ENCODE assay signal across 23 cellular contexts in genomic region chr16:56842133-56842532, GRCh38. TPM values are rescaled to one million over a fixed set of nuclear protein-coding genes. Genes with fewer than 3 reads are reported as not detected.
"Had no signal": no experiment of that assay in that cellular context is flagged by ENCODE, and none has a peak within 500 bp of the region (broad histone marks: within the 10 kb centered on the region; RNA-seq: fewer than 3 reads in every experiment).

No MANE protein-coding gene starts in this region.

- H3K9me2 ChIP-seq: SK-N-SH had no signal

- H3K27me3 ChIP-seq: MG63 had no signal

- H3K9me3 ChIP-seq: MG63, SK-N-SH had no signal

- H3K27ac ChIP-seq: RWPE1 had no signal

- DNase-seq: IMR-90, Karpas-422, KG1, MG63, NCI-H1092 treated with DMSO at 0.1 percent for 48 hours, NCI-H1436, NCI-H187, NCI-H2029, NCI-H2081 treated with DMSO at 0.1 percent for 48 hours, NCI-H2171, NCI-H226, NCI-H446, NCI-H510A, NCI-H524 treated with DMSO at 0.1 percent for 48 hours, NCI-H69, NCI-H774, PC-3, SHP77, SK-N-SH had no signal

- H3K4me2 ChIP-seq: SK-N-SH had no signal

- H3K9ac ChIP-seq: SK-N-SH had no signal

- ATAC-seq: Panc1, PC-3 had no signal

- H3K4me3 ChIP-seq: MG63 had no signal

RNA-seq across cellular contexts. Expression of gene SLC12A3, which starts 22.9 kb away (rescaled TPM):
- total RNA-seq: HT-29, IMR-90, PC-3, SK-MEL-5 had no signal
- polyA plus RNA-seq: IMR-90, SK-N-SH had no signal
